ENCODE assay signal across 8 cellular contexts in the genomic region with DNA sequence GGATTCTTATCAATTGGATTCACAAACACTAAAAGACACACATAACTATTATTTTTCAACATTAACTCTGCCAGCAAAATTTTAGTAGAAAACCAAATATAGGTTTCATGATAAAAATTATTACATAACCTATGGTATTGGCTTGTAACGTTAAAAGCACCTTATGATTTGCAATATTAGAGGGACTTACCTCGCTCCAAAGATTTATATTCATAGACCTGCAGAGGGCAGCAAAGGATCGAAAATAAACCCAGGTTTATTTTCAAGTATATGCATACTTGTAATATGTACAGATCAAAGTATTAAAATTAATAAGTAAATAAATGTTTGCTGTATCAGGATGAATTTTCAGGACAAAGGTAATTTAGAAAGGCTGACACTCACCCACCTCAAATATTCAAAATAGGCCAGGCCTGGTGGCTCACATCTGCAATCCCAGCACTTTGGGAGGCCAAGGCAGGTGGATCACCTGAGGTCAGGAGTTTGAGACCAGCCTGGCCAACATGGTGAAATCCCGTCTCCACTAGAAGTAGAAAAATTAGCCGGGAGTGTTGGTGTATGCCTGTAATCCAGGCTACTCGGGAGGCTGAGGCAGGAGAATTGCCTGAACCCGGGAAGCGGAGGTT. TPM values are rescaled to one million over a fixed set of nuclear protein-coding genes. Genes with fewer than 3 reads are reported as not detected.
A peak's percentile ranks its signal among the peaks of the same experiment; 100 is the strongest.
DNase-seq lines count a peak whose midpoint lies in the region; ATAC-seq and TF ChIP-seq lines count a peak whose summit lies in the region.

No MANE protein-coding gene starts in this region.

- no peak overlapping the region for H3K9ac ChIP-seq in H9 (ENCODE audit: extremely low read depth, insufficient read length, low read length)

- H3K27ac ChIP-seq in H9 (ENCODE audit: insufficient read length, low read depth, low read length) = no peak overlapping the region

- no peak overlapping the region for H2BK120ac ChIP-seq in H9 (ENCODE audit: low read depth, low read length, poor library complexity, severe bottlenecking)

- H3T11ph ChIP-seq in H9 (ENCODE audit: low read length) = no peak overlapping the region

- no peak overlapping the region for H4K8ac ChIP-seq in H9 (replicated peaks; ENCODE audit: insufficient read length, low read depth, low read length)

- H3K79me1 ChIP-seq in H9 (ENCODE audit: insufficient read depth, low read depth, low read length, poor library complexity, severe bottlenecking) = peaks cover 2% of the 10 kb centered on the region

- no peaks in the 10 kb centered on the region for H3K27me3 Mint-ChIP-seq in H9 (ENCODE audit: low read depth)
- no peaks in the 10 kb centered on the region for H3K27me3 Mint-ChIP-seq in stimulated activated memory B cell treated with anti-CD40 and anti-IgM and Interleukin-4, amounts not matched to agents 10 μg/mL and 1 μg/mL and 100 μg/mL, for 72 hours

- TF ChIP-seq CTCF in H9 (conservative IDR thresholded peaks at IDR 0.05) (peak; percentile 62), foreskin fibroblast (IDR thresholded peaks at IDR 0.05; ENCODE audit: low read depth, low read length) (peak; percentile 26)

- H3K14ac ChIP-seq in H9 (ENCODE audit: insufficient read depth, low read length) = no peak overlapping the region

- H3K18ac ChIP-seq in H9 (ENCODE audit: insufficient read length, low read depth, low read length) = no peak overlapping the region

- H3K23me2 ChIP-seq in H9 (ENCODE audit: insufficient read length, low read depth, low read length, poor library complexity, severe bottlenecking) = no peaks in the 10 kb centered on the region

- no peak overlapping the region for H2BK5ac ChIP-seq in H9 (ENCODE audit: insufficient read length, low read length)

- H4K5ac ChIP-seq in H9 (ENCODE audit: insufficient read length, low read depth, low read length) = no peak overlapping the region

- no peak overlapping the region for H2AK5ac ChIP-seq in H9 (ENCODE audit: insufficient read length, low read length)

- H3K27ac Mint-ChIP-seq in H9 = peak overlapping the region in 1 of 3 experiments; percentile 70; a peak in 3 of 7 replicates
- H3K27ac Mint-ChIP-seq in stimulated activated memory B cell treated with anti-CD40 and anti-IgM and Interleukin-4, amounts not matched to agents 10 μg/mL and 1 μg/mL and 100 μg/mL, for 72 hours = peak overlapping the region; percentile 37

- no peak overlapping the region for H2BK12ac ChIP-seq in H9 (ENCODE audit: insufficient read length, low read depth, low read length)

- no peak overlapping the region for H3K4me3 ChIP-seq in foreskin fibroblast (ENCODE audit: low read depth in 1 of 2, low read length in 2 of 2)

- H2BK20ac ChIP-seq in H9 (ENCODE audit: low read depth, low read length, poor library complexity, severe bottlenecking) = no peak overlapping the region

- H3K56ac ChIP-seq in H9 (ENCODE audit: insufficient read length, low read depth, low read length) = no peak overlapping the region

- no peak overlapping the region for H3K4me3 Mint-ChIP-seq in H9
- no peak overlapping the region for H3K4me3 Mint-ChIP-seq in stimulated activated memory B cell treated with anti-CD40 and anti-IgM and Interleukin-4, amounts not matched to agents 10 μg/mL and 1 μg/mL and 100 μg/mL, for 72 hours

- no peak for ATAC-seq in stimulated activated memory B cell treated with anti-CD40 and anti-IgM and Interleukin-4, amounts not matched to agents 10 μg/mL and 1 μg/mL and 100 μg/mL, for 72 hours
- ATAC-seq in HG02970 (IDR thresholded peaks at IDR 0.05; ENCODE audit: low FRiP score, unreplicated experiment) (no peak), HG03097 (IDR thresholded peaks at IDR 0.05; ENCODE audit: low FRiP score, unreplicated experiment) (no peak), GM21619 (IDR thresholded peaks at IDR 0.05; ENCODE audit: unreplicated experiment) (no peak)

- H2BK15ac ChIP-seq in H9 (ENCODE audit: low read depth, low read length) = no peak overlapping the region

- no peaks in the 10 kb centered on the region for H3K9me3 Mint-ChIP-seq in H9
- no peaks in the 10 kb centered on the region for H3K9me3 Mint-ChIP-seq in stimulated activated memory B cell treated with anti-CD40 and anti-IgM and Interleukin-4, amounts not matched to agents 10 μg/mL and 1 μg/mL and 100 μg/mL, for 72 hours

- peaks cover 12% of the 10 kb centered on the region in 2 experiments for H3K4me1 Mint-ChIP-seq in H9
- H3K4me1 Mint-ChIP-seq in stimulated activated memory B cell treated with anti-CD40 and anti-IgM and Interleukin-4, amounts not matched to agents 10 μg/mL and 1 μg/mL and 100 μg/mL, for 72 hours = no peaks in the 10 kb centered on the region

- WGBS in H9 (ENCODE audit: extremely low coverage, insufficient read length, low lambda C conversion rate) = no CpG with 5 or more reads among the region's 8 CpGs

- no peaks in the 10 kb centered on the region for H3K79me2 ChIP-seq in H9 (ENCODE audit: insufficient read depth, low read length)

- no peak overlapping the region for H2AFZ ChIP-seq in H9 (ENCODE audit: low read length)

- H3K4me2 ChIP-seq in H9 (ENCODE audit: insufficient read depth, insufficient read length, low read length) = no peak overlapping the region

- no peaks in the 10 kb centered on the region for H4K20me1 ChIP-seq in H9 (ENCODE audit: control insufficient read depth, insufficient read depth, insufficient read length)

- H3K27me3 ChIP-seq in H9 (ENCODE audit: insufficient read depth, low read length) = no peaks in the 10 kb centered on the region

- no peak overlapping the region for H3K4ac ChIP-seq in H9 (ENCODE audit: low read depth, low read length)

- no peak overlapping the region for H4K91ac ChIP-seq in H9 (ENCODE audit: insufficient read length, low read depth, low read length)

- H3K36me3 Mint-ChIP-seq in H9 (ENCODE audit: insufficient read depth in 1 of 3, low read depth in 3 of 3) = peaks cover 41 to 93% (median 89%) of the 10 kb centered on the region in 3 experiments
- peaks cover 60% of the 10 kb centered on the region for H3K36me3 Mint-ChIP-seq in stimulated activated memory B cell treated with anti-CD40 and anti-IgM and Interleukin-4, amounts not matched to agents 10 μg/mL and 1 μg/mL and 100 μg/mL, for 72 hours

- DNase-seq in Caki2 (ENCODE audit: low read depth) = peak; percentile 34
- no peak for DNase-seq in H9
- DNase-seq in SK-MEL-5 (ENCODE audit: low read depth, low spot score) = peak; percentile 82
- DNase-seq in foreskin fibroblast = peak in 1 of 2 donors; percentile 50

- no peaks in the 10 kb centered on the region for H3K4me1 ChIP-seq in H9 (ENCODE audit: insufficient read depth, low read length)

- H3K23ac ChIP-seq in H9 (ENCODE audit: insufficient read length, low read depth, low read length) = no peak overlapping the region

- H3K9me3 ChIP-seq in H9 (ENCODE audit: control insufficient read depth, low read depth, low read length) = no peaks in the 10 kb centered on the region

- in situ Hi-C loops in Caki2 (cut with HindIII; ENCODE audit: low pct_unique_long_range_greater_than_20kb, low sequenced_read_pairs) = no loop called here
- in situ Hi-C loops in SK-MEL-5 (cut with HindIII; ENCODE audit: low pct_unique_long_range_greater_than_20kb, low sequenced_read_pairs) = no loop called here

RNA-seq across cellular contexts. Expression of gene LRPPRC, which starts 45.3 kb away (rescaled TPM):
- 60.9 and 74.8 TPM in 2 replicates for total RNA-seq in Caki2 (2014; rRNA removed; shearing (Covaris generic); ENCODE audit: low replicate concordance)
- total RNA-seq in H9 (2021) = 182 and 183 TPM in 2 replicates
- total RNA-seq in SK-MEL-5 (2014; rRNA removed; shearing (Covaris generic)) = 162 and 169 TPM in 2 replicates
- 157 and 164 TPM in 2 replicates for polyA plus RNA-seq in SK-MEL-5 (2015; cell fraction: cytosol; rRNA removed)
- polyA plus RNA-seq in SK-MEL-5 (2015; cell fraction: nucleus; rRNA removed) = 152 and 166 TPM in 2 replicates
